1 cellular context compared by ENCODE assay signal in genomic region chr12:46382974-46383653, GRCh38.
TF ChIP-seq lines count a peak whose summit lies in the region.

No MANE protein-coding gene starts in this region.

TF ChIP-seq in GM12878, 131 proteins besides CTCF, POLR2A, EP300 and RAD21 (continued from another document):
- TF ChIP-seq LARP7 (IDR thresholded peaks at IDR 0.05): peak; percentile 94
- peak; percentile 13; the same call in 1 of the 2 replicates for TF ChIP-seq SPI1 (IDR thresholded peaks at IDR 0.05; ENCODE audit: borderline replicate concordance, insufficient read depth, low read depth, low read length)
TF ChIP-seq in GM12878: peak in this region for 47.
